Comparison of ENCODE assay signal across 4 cellular contexts in genomic region chr11:16390826-16391225, GRCh38. TPM values are rescaled to one million over a fixed set of nuclear protein-coding genes. Genes with fewer than 3 reads are reported as not detected.
"Had no signal": no experiment of that assay in that cellular context is flagged by ENCODE, and none has a peak within 500 bp of the region (broad histone marks: within the 10 kb centered on the region; RNA-seq: fewer than 3 reads in every experiment).

No MANE protein-coding gene starts in this region.

RNA-seq across cellular contexts. Expression of gene SOX6, which starts 34.5 kb away (rescaled TPM):
- total RNA-seq: activated naive CD4-positive, alpha-beta T cell treated with anti-CD3 and anti-CD28 coated beads for 36 hours; activated naive CD4-positive, alpha-beta T cell treated with anti-CD3 and anti-CD28 coated beads, Interleukin-2, amount 50 U/mL, for 72 hours; activated naive CD8-positive, alpha-beta T cell treated with anti-CD3 and anti-CD28 coated beads, Interleukin-2, amount 10 ng/mL, durations not matched to agents 7 days and 5 days; activated T-helper 1 cell treated with anti-CD3 and anti-CD28 coated beads, Interleukin-12 subunit alpha, Interleukin-12 subunit beta, Interleukin-2, Interleukin-4 antibody, amounts not matched to agents 30 ng/mL and 10 ng/mL and 1 ng/mL, durations not matched to agents 14 hours and 24 hours and 36 hours had no signal
